Comparison of ENCODE assay signal across 14 cellular contexts in genomic region chr10:93065675-93066543, GRCh38. TPM values are rescaled to one million over a fixed set of nuclear protein-coding genes. Genes with fewer than 3 reads are reported as not detected.
DNase-seq lines count a peak whose midpoint lies in the region; ATAC-seq and TF ChIP-seq lines count a peak whose summit lies in the region.
"Had no signal": no experiment of that assay in that cellular context is flagged by ENCODE, and none has a peak within 500 bp of the region (broad histone marks: within the 10 kb centered on the region; RNA-seq: fewer than 3 reads in every experiment).

No MANE protein-coding gene starts in this region.

- CTCF ChIA-PET in MCF 10A (lab: Yijun Ruan, JAX) (interaction anchor here (0.7 to 1.1 kb wide), 2 partner anchors 14 to 151 kb away, joined by 3 read pairs; no protein-coding TSS in a partner anchor), SK-N-SH (lab: Yijun Ruan, JAX) (interaction anchor here (0.6 to 8.4 kb wide), 10 partner anchors 12 to 439 kb away, joined by 3 to 69 read pairs (median 6); partner anchors contain the start of gene MYOF)

- H3K4me3 Mint-ChIP-seq in MCF 10A (ENCODE audit: unreplicated experiment) = no peak overlapping the region
- H3K4me3 Mint-ChIP-seq: activated naive CD8-positive, alpha-beta T cell had no signal

- no peaks in the 10 kb centered on the region for H4K20me1 ChIP-seq in SK-N-SH (ENCODE audit: insufficient read depth)

- TF ChIP-seq EP300 in SK-N-SH (IDR thresholded peaks at IDR 0.05; ENCODE audit: borderline replicate concordance in 1 of 2, low read depth in 1 of 2, low read length in 1 of 2) (no peak), suprapubic skin (IDR thresholded peaks at IDR 0.05) (no peak)

- H2AFZ ChIP-seq in SK-N-SH (ENCODE audit: low read depth) = no peak overlapping the region

- H3K9ac ChIP-seq in SK-N-SH = no peak overlapping the region
- no peak overlapping the region for H3K9ac ChIP-seq in iPS-20b (ENCODE audit: low read depth, low read length)
- H3K9ac ChIP-seq: BLaER1 had no signal

- H3K79me2 ChIP-seq in SK-N-SH (ENCODE audit: insufficient read depth) = no peaks in the 10 kb centered on the region

- no peaks in the 10 kb centered on the region for H3K4me1 Mint-ChIP-seq in MCF 10A (ENCODE audit: insufficient read depth, unreplicated experiment)

- no peaks in the 10 kb centered on the region for H3K36me3 Mint-ChIP-seq in MCF 10A (ENCODE audit: insufficient read depth, unreplicated experiment)
- H3K36me3 Mint-ChIP-seq: activated naive CD8-positive, alpha-beta T cell had no signal

- H3F3A ChIP-seq in SK-N-SH (replicated peaks; ENCODE audit: insufficient read depth) = no peaks in the 10 kb centered on the region

- intact Hi-C loops in breast epithelium (cut with DNase I; ENCODE audit: low total_unique reads) (no loop called here), MCF 10A (cut with micrococcal nuclease) (no loop called here)

- H3K4me3 ChIP-seq in breast epithelium = peak overlapping the region in 2 of 3 donors; percentile 27 to 52
- H3K4me3 ChIP-seq in SK-N-SH (ENCODE audit: low read depth in 2 of 2, low read length in 1 of 2) = peak overlapping the region in 1 of 2 experiments; percentile 34; a peak in 3 of 4 replicates
- peak overlapping the region; percentile 35; the same call in 1 of the 2 replicates for H3K4me3 ChIP-seq in iPS-20b (ENCODE audit: low read length)
- H3K4me3 ChIP-seq in suprapubic skin = peak overlapping the region; percentile 23
- H3K4me3 ChIP-seq: BLaER1 had no signal

- H3K4me1 ChIP-seq in breast epithelium = peaks cover 0 to 5% of the 10 kb centered on the region in 2 donors
- H3K4me1 ChIP-seq in SK-N-SH (ENCODE audit: control insufficient read depth in 1 of 2, insufficient read depth in 2 of 2, low read depth in 1 of 2, low read length in 1 of 2) = peaks cover 0 to 11% of the 10 kb centered on the region in 2 experiments; a peak in 1 of 4 replicates
- no peaks in the 10 kb centered on the region; the same call in 1 of the 2 replicates for H3K4me1 ChIP-seq in iPS-20b (ENCODE audit: insufficient read depth, low read length)
- H3K4me1 ChIP-seq in suprapubic skin = peaks cover 35% of the 10 kb centered on the region
- H3K4me1 ChIP-seq: BLaER1 had no signal

- H3K9me3 ChIP-seq in breast epithelium = no peaks in the 10 kb centered on the region
- H3K9me3 ChIP-seq in SK-N-SH = no peaks in the 10 kb centered on the region
- no peaks in the 10 kb centered on the region; the same call in 1 of the 2 replicates for H3K9me3 ChIP-seq in iPS-20b (ENCODE audit: insufficient read depth, low read depth, low read length)
- no peaks in the 10 kb centered on the region for H3K9me3 ChIP-seq in suprapubic skin

- TF ChIP-seq CTCF in breast epithelium (IDR thresholded peaks at IDR 0.05) = no peak
- no peak for TF ChIP-seq CTCF in MCF 10A (IDR thresholded peaks at IDR 0.05; ENCODE audit: unreplicated experiment)
- no peak for TF ChIP-seq CTCF in SK-N-SH (IDR thresholded peaks at IDR 0.05)
- TF ChIP-seq CTCF in suprapubic skin (IDR thresholded peaks at IDR 0.05) = no peak

- peaks cover 28% of the 10 kb centered on the region for H3K27me3 Mint-ChIP-seq in MCF 10A (ENCODE audit: insufficient read depth, unreplicated experiment)

- H3K27ac Mint-ChIP-seq in MCF 10A (ENCODE audit: low read depth, unreplicated experiment) = no peak overlapping the region
- H3K27ac Mint-ChIP-seq: activated naive CD8-positive, alpha-beta T cell had no signal

- no peaks in the 10 kb centered on the region for H3K9me2 ChIP-seq in SK-N-SH

- TF ChIP-seq POLR2A in breast epithelium (IDR thresholded peaks at IDR 0.05) (no peak), suprapubic skin (IDR thresholded peaks at IDR 0.05) (no peak)

- whole genome bisulfite sequencing in SK-N-SH (ENCODE audit: low lambda C conversion rate) = 33% methylated on average over 20 of the region's 81 CpGs
- WGBS in suprapubic skin = 22% methylated on average over 33 of the region's 81 CpGs

- H3K9me3 Mint-ChIP-seq in MCF 10A (ENCODE audit: unreplicated experiment) = no peaks in the 10 kb centered on the region

- no peak for TF ChIP-seq RAD21 in SK-N-SH (IDR thresholded peaks at IDR 0.05; ENCODE audit: low read length)

- H3K27me3 ChIP-seq in breast epithelium (peaks cover 0 to 94% of the 10 kb centered on the region in 2 donors), SK-N-SH (ENCODE audit: insufficient read depth) (peaks cover 40% of the 10 kb centered on the region), iPS-20b (ENCODE audit: insufficient read depth, low read length) (peaks cover 100% of the 10 kb centered on the region), suprapubic skin (peaks cover 100% of the 10 kb centered on the region)

- H3K36me3 ChIP-seq in breast epithelium = no peaks in the 10 kb centered on the region
- no peaks in the 10 kb centered on the region for H3K36me3 ChIP-seq in SK-N-SH (replicated peaks in 1 of 2; ENCODE audit: control insufficient read depth in 1 of 2, insufficient read depth in 2 of 2, low read length in 1 of 2)
- H3K36me3 ChIP-seq in iPS-20b (ENCODE audit: insufficient read depth, low read depth, low read length) = no peaks in the 10 kb centered on the region
- no peaks in the 10 kb centered on the region for H3K36me3 ChIP-seq in suprapubic skin

- BruUV-seq in MCF 10A (replicated peaks; lab: Mats Ljungman, UMichigan) = no TSS peak

- DNase-seq in breast epithelium (ENCODE audit: low spot score in 2 of 2) = no peak
- DNase-seq in MCF 10A (ENCODE audit: unreplicated experiment) = no peak
- DNase-seq in SK-N-SH = peak; percentile 76
- DNase-seq in suprapubic skin (ENCODE audit: low spot score in 2 of 2) = no peak
- DNase-seq in activated gamma-delta T cell treated with Interleukin-2 at 50 U/mL for 16 hours = no peak
- DNase-seq: NCI-H446, SIG-M5 had no signal

- H3K27ac ChIP-seq in breast epithelium (no peak overlapping the region), SK-N-SH (ENCODE audit: low read depth in 2 of 2, low read length in 1 of 2) (no peak overlapping the region), iPS-20b (ENCODE audit: low read length) (no peak overlapping the region), suprapubic skin (no peak overlapping the region)
- H3K27ac ChIP-seq: BLaER1 had no signal

- ATAC-seq in HG03565 (IDR thresholded peaks at IDR 0.05; ENCODE audit: unreplicated experiment) (no peak), GM21367 (IDR thresholded peaks at IDR 0.05; ENCODE audit: unreplicated experiment) (no peak)
- ATAC-seq: left lobe of liver had no signal

- H3K4me2 ChIP-seq in SK-N-SH = no peak overlapping the region; the same call in 1 of the 2 replicates
- H3K4me2 ChIP-seq: BLaER1 had no signal

- POLR2A ChIA-PET in MCF 10A (lab: Yijun Ruan, JAX) (no interaction called here), SK-N-SH (lab: Yijun Ruan, JAX) (no interaction called here)

TF ChIP-seq in SK-N-SH, 30 proteins besides CTCF, POLR2A, EP300 and RAD21:
- TF ChIP-seq RFX5 (IDR thresholded peaks at IDR 0.05; ENCODE audit: low read length) = no peak
- no peak for TF ChIP-seq ZBTB33 (IDR thresholded peaks at IDR 0.05; ENCODE audit: borderline replicate concordance, low read depth)
- 0 out of 2 replicates have a peak, but pooled peaks have one; percentile 30 for TF ChIP-seq NRF1 (IDR thresholded peaks at IDR 0.05; ENCODE audit: low read depth, low read length)
- TF ChIP-seq SMC3 (IDR thresholded peaks at IDR 0.05; ENCODE audit: low read depth, low read length) = peak; percentile 14; the same call in 1 of the 2 replicates
TF ChIP-seq in SK-N-SH: peak in this region for 2.

RNA-seq across cellular contexts. Expression of gene CYP26C1, which starts 5.3 kb away (rescaled TPM):
- total RNA-seq in breast epithelium (under 1 TPM in 2 of 3 donors, not detected in 1; 0.15 to 0.16 TPM), MCF 10A (2022) (0.07 and 0.14 TPM in 2 replicates), suprapubic skin (under 1 TPM in 1 of 4 donors, not detected in 3; 0.21 TPM)
- polyA plus RNA-seq in SK-N-SH (2012; rRNA removed) = not detected in 2 replicates
- polyA plus RNA-seq in SK-N-SH (2012; cell fraction: cytosol; rRNA removed) = not detected in 2 replicates
- polyA plus RNA-seq in SK-N-SH (2012; cell fraction: nucleus; rRNA removed) = not detected in 2 replicates
- total RNA-seq: M059J had no signal

RNA-seq across cellular contexts. Expression of gene CYP26A1, which starts 7.8 kb away (rescaled TPM):
- total RNA-seq in breast epithelium = 1 to 10 TPM in 1 of 3 donors, under 1 TPM in 1, not detected in 1; 0.33 to 2.3 TPM
- total RNA-seq in MCF 10A (2022) = not detected in 2 replicates
- polyA plus RNA-seq in SK-N-SH (2012; rRNA removed) = not detected in 2 replicates
- polyA plus RNA-seq in SK-N-SH (2012; cell fraction: cytosol; rRNA removed) = not detected in 2 replicates
- polyA plus RNA-seq in SK-N-SH (2012; cell fraction: nucleus; rRNA removed) = 0.11 TPM in 1 of 2 replicates, not detected in the other
- under 1 TPM in 1 of 4 donors, not detected in 3; 0.89 TPM for total RNA-seq in suprapubic skin
- total RNA-seq: M059J had no signal
